1 cellular context compared by ENCODE assay signal in the genomic region with DNA sequence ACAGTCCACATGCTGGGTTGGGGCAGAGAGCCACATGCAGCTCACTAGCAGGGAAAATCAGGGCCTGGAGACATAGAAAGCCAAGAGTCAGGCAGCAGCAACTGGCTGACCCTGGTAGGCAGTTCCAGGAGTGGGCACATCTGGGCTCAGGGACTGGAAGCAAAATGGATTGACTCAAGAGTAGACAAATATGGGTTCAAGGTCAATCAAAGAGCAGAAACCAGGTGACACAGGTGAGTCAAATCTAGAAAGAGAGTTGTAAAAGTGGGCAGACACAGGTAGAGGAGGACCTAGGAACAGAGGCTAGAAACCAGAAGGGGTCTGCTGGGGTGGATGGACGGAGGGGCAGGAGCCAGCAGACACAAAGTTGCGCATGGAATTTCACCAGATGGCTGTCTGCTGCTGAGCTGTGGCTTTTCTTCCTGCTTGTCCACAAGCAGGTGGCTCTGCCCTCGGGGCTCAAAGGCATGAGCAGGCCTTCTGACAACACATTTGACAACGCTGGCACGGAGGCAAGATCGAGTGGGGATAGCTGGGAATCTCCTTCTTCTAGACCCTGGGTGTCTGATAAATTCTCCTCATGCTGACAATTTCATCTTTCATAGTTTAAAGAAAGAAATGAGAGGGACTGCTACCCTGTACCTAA.
TF ChIP-seq lines count a peak whose summit lies in the region.

No MANE protein-coding gene starts in this region.

TF ChIP-seq in H1, 55 proteins besides CTCF, POLR2A, EP300 and RAD21:
- TF ChIP-seq POU5F1 (IDR thresholded peaks at IDR 0.05; ENCODE audit: low read depth, low read length) = no peak
- TF ChIP-seq SIN3A (conservative IDR thresholded peaks at IDR 0.05 in 1 of 2, IDR thresholded peaks at IDR 0.05 in 1 of 2; ENCODE audit: low read depth in 1 of 2, low read length in 2 of 2) = no peak
- no peak for TF ChIP-seq ASH2L (IDR thresholded peaks at IDR 0.05; ENCODE audit: low read length)
- TF ChIP-seq KDM4A (IDR thresholded peaks at IDR 0.05; ENCODE audit: low read depth, low read length, severe bottlenecking) = no peak
- no peak for TF ChIP-seq SP1 (IDR thresholded peaks at IDR 0.05; ENCODE audit: low read depth, low read length)
- TF ChIP-seq HDAC2 (IDR thresholded peaks at IDR 0.05; ENCODE audit: borderline replicate concordance in 1 of 2, low read depth in 2 of 2, low read length in 2 of 2) = no peak
- TF ChIP-seq KDM5A (IDR thresholded peaks at IDR 0.05; ENCODE audit: low read length) = no peak
- TF ChIP-seq TEAD4 (IDR thresholded peaks at IDR 0.05; ENCODE audit: low read depth, low read length) = no peak
- no peak for TF ChIP-seq CHD2 (IDR thresholded peaks at IDR 0.05; ENCODE audit: low read length)
- TF ChIP-seq, protein P1, sequence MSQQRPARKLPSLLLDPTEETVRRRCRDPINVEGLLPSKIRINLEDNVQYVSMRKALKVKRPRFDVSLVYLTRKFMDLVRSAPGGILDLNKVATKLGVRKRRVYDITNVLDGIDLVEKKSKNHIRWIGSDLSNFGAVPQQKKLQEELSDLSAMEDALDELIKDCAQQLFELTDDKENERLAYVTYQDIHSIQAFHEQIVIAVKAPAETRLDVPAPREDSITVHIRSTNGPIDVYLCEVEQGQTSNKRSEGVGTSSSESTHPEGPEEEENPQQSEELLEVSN (IDR thresholded peaks at IDR 0.05) = no peak
- no peak for TF ChIP-seq BRCA1 (IDR thresholded peaks at IDR 0.05; ENCODE audit: low read depth, low read length)
- TF ChIP-seq, protein P2, sequence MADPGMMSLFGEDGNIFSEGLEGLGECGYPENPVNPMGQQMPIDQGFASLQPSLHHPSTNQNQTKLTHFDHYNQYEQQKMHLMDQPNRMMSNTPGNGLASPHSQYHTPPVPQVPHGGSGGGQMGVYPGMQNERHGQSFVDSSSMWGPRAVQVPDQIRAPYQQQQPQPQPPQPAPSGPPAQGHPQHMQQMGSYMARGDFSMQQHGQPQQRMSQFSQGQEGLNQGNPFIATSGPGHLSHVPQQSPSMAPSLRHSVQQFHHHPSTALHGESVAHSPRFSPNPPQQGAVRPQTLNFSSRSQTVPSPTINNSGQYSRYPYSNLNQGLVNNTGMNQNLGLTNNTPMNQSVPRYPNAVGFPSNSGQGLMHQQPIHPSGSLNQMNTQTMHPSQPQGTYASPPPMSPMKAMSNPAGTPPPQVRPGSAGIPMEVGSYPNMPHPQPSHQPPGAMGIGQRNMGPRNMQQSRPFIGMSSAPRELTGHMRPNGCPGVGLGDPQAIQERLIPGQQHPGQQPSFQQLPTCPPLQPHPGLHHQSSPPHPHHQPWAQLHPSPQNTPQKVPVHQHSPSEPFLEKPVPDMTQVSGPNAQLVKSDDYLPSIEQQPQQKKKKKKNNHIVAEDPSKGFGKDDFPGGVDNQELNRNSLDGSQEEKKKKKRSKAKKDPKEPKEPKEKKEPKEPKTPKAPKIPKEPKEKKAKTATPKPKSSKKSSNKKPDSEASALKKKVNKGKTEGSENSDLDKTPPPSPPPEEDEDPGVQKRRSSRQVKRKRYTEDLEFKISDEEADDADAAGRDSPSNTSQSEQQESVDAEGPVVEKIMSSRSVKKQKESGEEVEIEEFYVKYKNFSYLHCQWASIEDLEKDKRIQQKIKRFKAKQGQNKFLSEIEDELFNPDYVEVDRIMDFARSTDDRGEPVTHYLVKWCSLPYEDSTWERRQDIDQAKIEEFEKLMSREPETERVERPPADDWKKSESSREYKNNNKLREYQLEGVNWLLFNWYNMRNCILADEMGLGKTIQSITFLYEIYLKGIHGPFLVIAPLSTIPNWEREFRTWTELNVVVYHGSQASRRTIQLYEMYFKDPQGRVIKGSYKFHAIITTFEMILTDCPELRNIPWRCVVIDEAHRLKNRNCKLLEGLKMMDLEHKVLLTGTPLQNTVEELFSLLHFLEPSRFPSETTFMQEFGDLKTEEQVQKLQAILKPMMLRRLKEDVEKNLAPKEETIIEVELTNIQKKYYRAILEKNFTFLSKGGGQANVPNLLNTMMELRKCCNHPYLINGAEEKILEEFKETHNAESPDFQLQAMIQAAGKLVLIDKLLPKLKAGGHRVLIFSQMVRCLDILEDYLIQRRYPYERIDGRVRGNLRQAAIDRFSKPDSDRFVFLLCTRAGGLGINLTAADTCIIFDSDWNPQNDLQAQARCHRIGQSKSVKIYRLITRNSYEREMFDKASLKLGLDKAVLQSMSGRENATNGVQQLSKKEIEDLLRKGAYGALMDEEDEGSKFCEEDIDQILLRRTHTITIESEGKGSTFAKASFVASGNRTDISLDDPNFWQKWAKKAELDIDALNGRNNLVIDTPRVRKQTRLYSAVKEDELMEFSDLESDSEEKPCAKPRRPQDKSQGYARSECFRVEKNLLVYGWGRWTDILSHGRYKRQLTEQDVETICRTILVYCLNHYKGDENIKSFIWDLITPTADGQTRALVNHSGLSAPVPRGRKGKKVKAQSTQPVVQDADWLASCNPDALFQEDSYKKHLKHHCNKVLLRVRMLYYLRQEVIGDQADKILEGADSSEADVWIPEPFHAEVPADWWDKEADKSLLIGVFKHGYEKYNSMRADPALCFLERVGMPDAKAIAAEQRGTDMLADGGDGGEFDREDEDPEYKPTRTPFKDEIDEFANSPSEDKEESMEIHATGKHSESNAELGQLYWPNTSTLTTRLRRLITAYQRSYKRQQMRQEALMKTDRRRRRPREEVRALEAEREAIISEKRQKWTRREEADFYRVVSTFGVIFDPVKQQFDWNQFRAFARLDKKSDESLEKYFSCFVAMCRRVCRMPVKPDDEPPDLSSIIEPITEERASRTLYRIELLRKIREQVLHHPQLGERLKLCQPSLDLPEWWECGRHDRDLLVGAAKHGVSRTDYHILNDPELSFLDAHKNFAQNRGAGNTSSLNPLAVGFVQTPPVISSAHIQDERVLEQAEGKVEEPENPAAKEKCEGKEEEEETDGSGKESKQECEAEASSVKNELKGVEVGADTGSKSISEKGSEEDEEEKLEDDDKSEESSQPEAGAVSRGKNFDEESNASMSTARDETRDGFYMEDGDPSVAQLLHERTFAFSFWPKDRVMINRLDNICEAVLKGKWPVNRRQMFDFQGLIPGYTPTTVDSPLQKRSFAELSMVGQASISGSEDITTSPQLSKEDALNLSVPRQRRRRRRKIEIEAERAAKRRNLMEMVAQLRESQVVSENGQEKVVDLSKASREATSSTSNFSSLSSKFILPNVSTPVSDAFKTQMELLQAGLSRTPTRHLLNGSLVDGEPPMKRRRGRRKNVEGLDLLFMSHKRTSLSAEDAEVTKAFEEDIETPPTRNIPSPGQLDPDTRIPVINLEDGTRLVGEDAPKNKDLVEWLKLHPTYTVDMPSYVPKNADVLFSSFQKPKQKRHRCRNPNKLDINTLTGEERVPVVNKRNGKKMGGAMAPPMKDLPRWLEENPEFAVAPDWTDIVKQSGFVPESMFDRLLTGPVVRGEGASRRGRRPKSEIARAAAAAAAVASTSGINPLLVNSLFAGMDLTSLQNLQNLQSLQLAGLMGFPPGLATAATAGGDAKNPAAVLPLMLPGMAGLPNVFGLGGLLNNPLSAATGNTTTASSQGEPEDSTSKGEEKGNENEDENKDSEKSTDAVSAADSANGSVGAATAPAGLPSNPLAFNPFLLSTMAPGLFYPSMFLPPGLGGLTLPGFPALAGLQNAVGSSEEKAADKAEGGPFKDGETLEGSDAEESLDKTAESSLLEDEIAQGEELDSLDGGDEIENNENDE (IDR thresholded peaks at IDR 0.05; ENCODE audit: insufficient replicate concordance, low read length) = no peak
- TF ChIP-seq, protein P3, sequence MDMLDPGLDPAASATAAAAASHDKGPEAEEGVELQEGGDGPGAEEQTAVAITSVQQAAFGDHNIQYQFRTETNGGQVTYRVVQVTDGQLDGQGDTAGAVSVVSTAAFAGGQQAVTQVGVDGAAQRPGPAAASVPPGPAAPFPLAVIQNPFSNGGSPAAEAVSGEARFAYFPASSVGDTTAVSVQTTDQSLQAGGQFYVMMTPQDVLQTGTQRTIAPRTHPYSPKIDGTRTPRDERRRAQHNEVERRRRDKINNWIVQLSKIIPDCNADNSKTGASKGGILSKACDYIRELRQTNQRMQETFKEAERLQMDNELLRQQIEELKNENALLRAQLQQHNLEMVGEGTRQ (IDR thresholded peaks at IDR 0.05; ENCODE audit: low read length) = no peak
- TF ChIP-seq GABPA (IDR thresholded peaks at IDR 0.05; ENCODE audit: borderline replicate concordance, insufficient read depth, low read length) = no peak
- no peak for TF ChIP-seq ZNF274 (IDR thresholded peaks at IDR 0.05; ENCODE audit: borderline replicate concordance, extremely low read depth, low read length)
- no peak for TF ChIP-seq FOSL1 (IDR thresholded peaks at IDR 0.05; ENCODE audit: insufficient read depth, low read depth, low read length)
- TF ChIP-seq NANOG (IDR thresholded peaks at IDR 0.05; ENCODE audit: insufficient read depth, low read depth, low read length, poor library complexity, severe bottlenecking) = no peak
- TF ChIP-seq TCF12 (IDR thresholded peaks at IDR 0.05; ENCODE audit: low read depth, low read length) = no peak
- no peak for TF ChIP-seq RFX5 (IDR thresholded peaks at IDR 0.05; ENCODE audit: borderline replicate concordance, low read depth, low read length)
